In genomic region chr5:168669668-168670378, GRCh38 we compare ENCODE assay signal across 26 cellular contexts.
"Had no signal": no experiment of that assay in that cellular context is flagged by ENCODE, and none has a peak within 500 bp of the region (broad histone marks: within the 10 kb centered on the region; RNA-seq: fewer than 3 reads in every experiment).

No MANE protein-coding gene starts in this region.

- H3K4me3 ChIP-seq: colonic mucosa, esophagus muscularis mucosa, gastroesophageal sphincter, heart left ventricle, hepatocyte, lung, neural progenitor cell, ovary, psoas muscle, skin epidermis, thoracic aorta, tibial nerve, upper lobe of right lung, uterus had no signal

- H3K27me3 ChIP-seq: colonic mucosa, esophagus muscularis mucosa, foreskin keratinocyte, gastroesophageal sphincter, heart left ventricle, hepatocyte, neural progenitor cell, ovary, tibial nerve, upper lobe of right lung, uterus had no signal

- H3K27ac ChIP-seq: colonic mucosa, esophagus muscularis mucosa, foreskin keratinocyte, gastroesophageal sphincter, heart left ventricle, hepatocyte, neural progenitor cell, ovary, psoas muscle, skin epidermis, thoracic aorta, tibial nerve, upper lobe of right lung, uterus had no signal

- H3K9me3 ChIP-seq: colonic mucosa, esophagus muscularis mucosa, gastroesophageal sphincter, heart left ventricle, ovary, psoas muscle, thoracic aorta, tibial nerve, upper lobe of right lung, uterus had no signal

- DNase-seq: colonic mucosa; effector CD8-positive, alpha-beta T cell; foreskin keratinocyte; heart left ventricle; kidney; mesenchymal stem cell; naive thymus-derived CD4-positive, alpha-beta T cell; nucleus accumbens; ovary; psoas muscle; right cardiac atrium; stimulated activated CD4-positive, alpha-beta T cell treated with anti-CD3 and anti-CD28 coated beads, Interleukin-15, amount 100 ng/mL, for 24 hours; stimulated activated CD4-positive, alpha-beta T cell treated with anti-CD3 and anti-CD28 coated beads, Interleukin-2, amount 100 ng/mL, for 48 hours; stimulated activated naive B cell treated with anti-CD40 and anti-IgM and Interleukin-4, amounts not matched to agents 10 μg/mL and 1 μg/mL and 100 μg/mL, for 72 hours; upper lobe of right lung; uterus had no signal

- ATAC-seq: foreskin keratinocyte; gastroesophageal sphincter; left lobe of liver; naive thymus-derived CD4-positive, alpha-beta T cell; psoas muscle had no signal

- FAIRE-seq: endothelial cell of umbilical vein, kidney had no signal

- H3K36me3 ChIP-seq: colonic mucosa, neural progenitor cell, ovary, thoracic aorta, upper lobe of right lung, uterus had no signal

- H3K4me1 ChIP-seq: colonic mucosa, esophagus muscularis mucosa, foreskin keratinocyte, gastroesophageal sphincter, heart left ventricle, neural progenitor cell, psoas muscle, tibial nerve, upper lobe of right lung, uterus had no signal
